Comparison of ENCODE assay signal across 10 cellular contexts in genomic region chr10:69056129-69056528, GRCh38. TPM values are rescaled to one million over a fixed set of nuclear protein-coding genes. Genes with fewer than 3 reads are reported as not detected.
DNase-seq lines count a peak whose midpoint lies in the region; ATAC-seq and TF ChIP-seq lines count a peak whose summit lies in the region.
"Had no signal": no experiment of that assay in that cellular context is flagged by ENCODE, and none has a peak within 500 bp of the region (broad histone marks: within the 10 kb centered on the region; RNA-seq: fewer than 3 reads in every experiment).

No MANE protein-coding gene starts in this region.

- H3K9me3 ChIP-seq in gastroesophageal sphincter, result no peaks in the 10 kb centered on the region
- no peaks in the 10 kb centered on the region for H3K9me3 ChIP-seq in gastrocnemius medialis

- H3K36me3 Mint-ChIP-seq in IgD-negative memory B cell (no peaks in the 10 kb centered on the region), osteocyte (ENCODE audit: unreplicated experiment) (no peaks in the 10 kb centered on the region)

- in situ Hi-C loops in gastrocnemius medialis (cut with MboI; ENCODE audit: low sequenced_read_pairs in 4 of 4), result no loop called here

- ATAC-seq in gastroesophageal sphincter (no peak), gastrocnemius medialis (no peak), foreskin keratinocyte (no peak)

- H3K36me3 ChIP-seq in gastroesophageal sphincter (no peaks in the 10 kb centered on the region), gastrocnemius medialis (no peaks in the 10 kb centered on the region)

- H3K27ac Mint-ChIP-seq in IgD-negative memory B cell, result peak overlapping the region in 2 of 3 donors; percentile 81 to 85
- no peak overlapping the region for H3K27ac Mint-ChIP-seq in osteocyte (ENCODE audit: unreplicated experiment)

- H3K4me1 ChIP-seq in gastroesophageal sphincter, result no peaks in the 10 kb centered on the region
- peaks cover 0 to 4% of the 10 kb centered on the region in 2 donors for H3K4me1 ChIP-seq in gastrocnemius medialis
- peaks cover 8% of the 10 kb centered on the region for H3K4me1 ChIP-seq in foreskin keratinocyte

- TF ChIP-seq EP300 in gastroesophageal sphincter (IDR thresholded peaks at IDR 0.05), result no peak

- TF ChIP-seq POLR2A in GM15510 (IDR thresholded peaks at IDR 0.05; ENCODE audit: borderline replicate concordance, extremely low read depth, insufficient read length) (peak; percentile 17), gastroesophageal sphincter (IDR thresholded peaks at IDR 0.05) (no peak), gastrocnemius medialis (IDR thresholded peaks at IDR 0.05) (no peak)

- H3K27me3 Mint-ChIP-seq in IgD-negative memory B cell, result no peaks in the 10 kb centered on the region
- H3K27me3 Mint-ChIP-seq in osteocyte (ENCODE audit: unreplicated experiment), result no peaks in the 10 kb centered on the region

- intact Hi-C loops in gastrocnemius medialis (cut with DNase I; ENCODE audit: low total_unique reads), result loop anchor here (2.0 kb wide), 1 partner anchor 35 kb away; no protein-coding TSS in a partner anchor

- peak overlapping the region in 3 of 4 donors; percentile 19 to 66 (median 50) for H3K27ac ChIP-seq in gastroesophageal sphincter
- H3K27ac ChIP-seq in gastrocnemius medialis, result peak overlapping the region in 3 of 4 donors; percentile 60 to 70 (median 68)
- no peak overlapping the region for H3K27ac ChIP-seq in foreskin keratinocyte
- H3K27ac ChIP-seq: epithelial cell of prostate had no signal

- H3K9me3 Mint-ChIP-seq in IgD-negative memory B cell (no peaks in the 10 kb centered on the region), osteocyte (ENCODE audit: unreplicated experiment) (no peaks in the 10 kb centered on the region)

- no peak overlapping the region for H3K4me3 Mint-ChIP-seq in IgD-negative memory B cell
- no peak overlapping the region for H3K4me3 Mint-ChIP-seq in osteocyte (ENCODE audit: unreplicated experiment)

- no peak for TF ChIP-seq CTCF in gastroesophageal sphincter (IDR thresholded peaks at IDR 0.05)
- TF ChIP-seq CTCF in gastrocnemius medialis (IDR thresholded peaks at IDR 0.05 in 4 of 5, conservative IDR thresholded peaks at IDR 0.05 in 1 of 5), result no peak
- TF ChIP-seq CTCF in foreskin keratinocyte (conservative IDR thresholded peaks at IDR 0.05), result no peak
- TF ChIP-seq CTCF in osteocyte (IDR thresholded peaks at IDR 0.05), result no peak

- H3K27me3 ChIP-seq in gastroesophageal sphincter, result peaks cover 10% of the 10 kb centered on the region
- no peaks in the 10 kb centered on the region for H3K27me3 ChIP-seq in gastrocnemius medialis
- H3K27me3 ChIP-seq in foreskin keratinocyte, result peaks cover under 1% of the 10 kb centered on the region

- 28 to 30% methylated on average over 4 to 5 of the region's 7 CpGs for WGBS in gastroesophageal sphincter (ENCODE audit: low coverage in 1 of 2), 2 donors

- peaks cover 4 to 20% (median 7%) of the 10 kb centered on the region in 3 donors for H3K4me1 Mint-ChIP-seq in IgD-negative memory B cell
- peaks cover 8% of the 10 kb centered on the region for H3K4me1 Mint-ChIP-seq in osteocyte (ENCODE audit: unreplicated experiment)

- DNase-seq in gastrocnemius medialis (no peak), foreskin keratinocyte (no peak), osteocyte (ENCODE audit: extremely low spot score, unreplicated experiment) (no peak), ecto neural progenitor cell (ENCODE audit: low spot score) (no peak), RKO (ENCODE audit: low spot score) (no peak)
- DNase-seq: activated naive CD4-positive, alpha-beta T cell treated with Interleukin-2 at 50 U/mL for 16 hours had no signal

- H3K4me3 ChIP-seq in gastroesophageal sphincter, result no peak overlapping the region
- H3K4me3 ChIP-seq in gastrocnemius medialis, result no peak overlapping the region

RNA-seq across cellular contexts. Expression of gene SRGN, which starts 31.8 kb away (rescaled TPM):
- polyA plus RNA-seq in IgD-negative memory B cell, result 65.1 TPM
- total RNA-seq in gastroesophageal sphincter, result 100 to 1,000 TPM in 2 of 4 donors, 10 to 100 TPM in 2; 14.9 to 143 (median 97.8) TPM
- 10 to 100 TPM; 27.1 to 73.1 (median 37.8) TPM for total RNA-seq in gastrocnemius medialis
- total RNA-seq in foreskin keratinocyte, result 0.10 and 0.11 TPM in 2 replicates
- 0.10 and 0.13 TPM in 2 replicates for polyA plus RNA-seq in foreskin keratinocyte
- 30.0 and 35.9 TPM in 2 replicates for total RNA-seq in osteocyte

Comparison
In these comparisons a context has a peak if more than half of its experiments do, and no peak if none do; other contexts are left out.
1. RNA of gene SRGN, which starts 31.8 kb away (total RNA-seq): 14.9 to 143 TPM in gastroesophageal sphincter, 27.1 to 73.1 TPM in gastrocnemius medialis and 30.0 to 35.9 TPM in osteocyte; 0.10 to 0.11 TPM in foreskin keratinocyte; every median in the first group is over 10 times any median in the second.